Comparison of ENCODE assay signal across 8 cellular contexts in genomic region chr18:48007955-48008701, GRCh38.
A peak's percentile ranks its signal among the peaks of the same experiment; 100 is the strongest.
DNase-seq lines count a peak whose midpoint lies in the region; ATAC-seq, FAIRE-seq and TF ChIP-seq lines count a peak whose summit lies in the region.

No MANE protein-coding gene starts in this region.

- H3K27ac ChIP-seq in kidney (ENCODE audit: low read depth in 2 of 2, low read length in 2 of 2), result no peak overlapping the region

- peak overlapping the region in 1 of 2 donors; percentile 31 for H3K9ac ChIP-seq in kidney (ENCODE audit: low read length in 2 of 2)

- peak overlapping the region; percentile 71 for H3K4me3 Mint-ChIP-seq in MCF 10A (ENCODE audit: unreplicated experiment)

- H3K4me1 Mint-ChIP-seq in MCF 10A (ENCODE audit: insufficient read depth, unreplicated experiment), result peaks cover 12% of the 10 kb centered on the region

- H3K36me3 Mint-ChIP-seq in MCF 10A (ENCODE audit: insufficient read depth, unreplicated experiment), result no peaks in the 10 kb centered on the region

- no peak for FAIRE-seq in kidney (lab: Jason Lieb, UNC)

- POLR2A ChIA-PET in MCF 10A (lab: Yijun Ruan, JAX), result interaction anchor here (0.5 to 0.9 kb wide), 3 partner anchors 20 to 141 kb away, joined by 3 to 4 read pairs (median 3); no protein-coding TSS in a partner anchor

- BruUV-seq in MCF 10A (replicated peaks; lab: Mats Ljungman, UMichigan), result no TSS peak

- peak overlapping the region; percentile 52 to 58 for H3K4me3 ChIP-seq in kidney (ENCODE audit: low read length in 2 of 2)

- CTCF ChIA-PET in MCF 10A (lab: Yijun Ruan, JAX), result interaction anchor here (0.6 to 3.8 kb wide), 18 partner anchors 11 to 1372 kb away, joined by 3 to 37 read pairs (median 3); no protein-coding TSS in a partner anchor

- H3K4me1 ChIP-seq in kidney (ENCODE audit: control insufficient read depth in 1 of 2, insufficient read depth in 1 of 2, low read depth in 1 of 2, low read length in 2 of 2), result peaks cover 9 to 10% of the 10 kb centered on the region in 2 donors

- no peak for TF ChIP-seq EP300 in Ishikawa (IDR thresholded peaks at IDR 0.05; ENCODE audit: borderline replicate concordance)

- intact Hi-C loops in MCF 10A (cut with micrococcal nuclease) (no loop called here), kidney (cut with DNase I) (no loop called here)

- peaks cover 13% of the 10 kb centered on the region for H3K27me3 Mint-ChIP-seq in MCF 10A (ENCODE audit: insufficient read depth, unreplicated experiment)

- TF ChIP-seq CTCF in MCF 10A (IDR thresholded peaks at IDR 0.05; ENCODE audit: unreplicated experiment) (peak; percentile 70), kidney (IDR thresholded peaks at IDR 0.05; ENCODE audit: borderline replicate concordance, extremely low read depth, insufficient read depth) (peak; percentile 53)

- H3K27ac Mint-ChIP-seq in MCF 10A (ENCODE audit: low read depth, unreplicated experiment), result no peak overlapping the region

- no peaks in the 10 kb centered on the region for H3K9me3 ChIP-seq in kidney (ENCODE audit: control insufficient read depth in 1 of 2, low read length in 2 of 2)

- H3K9me3 Mint-ChIP-seq in MCF 10A (ENCODE audit: unreplicated experiment), result no peaks in the 10 kb centered on the region

- no peak for TF ChIP-seq RAD21 in Ishikawa (IDR thresholded peaks at IDR 0.05; ENCODE audit: low read depth)

- no peaks in the 10 kb centered on the region for H3K36me3 ChIP-seq in kidney (ENCODE audit: control insufficient read depth in 1 of 2, insufficient read depth in 2 of 2, low read length in 2 of 2)

- ATAC-seq in GM18868 (IDR thresholded peaks at IDR 0.05; ENCODE audit: unreplicated experiment), result peak; percentile 56
- ATAC-seq in HG02938 (IDR thresholded peaks at IDR 0.05; ENCODE audit: unreplicated experiment), result no peak

- peak; percentile 80 for DNase-seq in AG08396 (ENCODE audit: low spot score)
- DNase-seq in T-helper 2 cell, result peak in 3 of 5 experiments; percentile 9 to 58 (median 22)
- DNase-seq in MCF 10A (ENCODE audit: unreplicated experiment), result peak; percentile 72
- peak; percentile 92 for DNase-seq in kidney
- peak; percentile 14 for DNase-seq in stimulated activated CD4-positive, alpha-beta T cell treated with anti-CD3 and anti-CD28 coated beads, Interleukin-1b, Interleukin-23, amount 100 ng/mL, for 48 hours

TF ChIP-seq in Ishikawa, 13 proteins besides CTCF, POLR2A, EP300 and RAD21:
- TF ChIP-seq TAF1 (IDR thresholded peaks at IDR 0.05; ENCODE audit: low read depth) (no peak), EGR1 (IDR thresholded peaks at IDR 0.05) (peak; percentile 40; the same call in 1 of the 2 replicates), MAX (IDR thresholded peaks at IDR 0.05) (peak; percentile 45; the same call in 1 of the 2 replicates), TCF12 (IDR thresholded peaks at IDR 0.05; ENCODE audit: low read depth) (peak; percentile 63), ZBTB7A (IDR thresholded peaks at IDR 0.05; ENCODE audit: low read depth) (peak; percentile 62), USF1 (IDR thresholded peaks at IDR 0.05) (0 out of 2 replicates have a peak, but pooled peaks have one; percentile 8), CREB1 (IDR thresholded peaks at IDR 0.05; ENCODE audit: low read depth) (no peak), REST (IDR thresholded peaks at IDR 0.05; ENCODE audit: low read depth) (no peak)

Comparison
In these comparisons a context has a peak if more than half of its experiments do, and no peak if none do; other contexts are left out.
1. DNase-seq: peak in every context shown above with its lines; median percentile 92 in kidney; 80 in AG08396; 72 in MCF 10A; 22 in T-helper 2 cell; 14 in stimulated activated CD4-positive, alpha-beta T cell treated with anti-CD3 and anti-CD28 coated beads, Interleukin-1b, Interleukin-23, amount 100 ng/mL, for 48 hours.